18 cellular contexts compared by ENCODE assay signal in the genomic region with DNA sequence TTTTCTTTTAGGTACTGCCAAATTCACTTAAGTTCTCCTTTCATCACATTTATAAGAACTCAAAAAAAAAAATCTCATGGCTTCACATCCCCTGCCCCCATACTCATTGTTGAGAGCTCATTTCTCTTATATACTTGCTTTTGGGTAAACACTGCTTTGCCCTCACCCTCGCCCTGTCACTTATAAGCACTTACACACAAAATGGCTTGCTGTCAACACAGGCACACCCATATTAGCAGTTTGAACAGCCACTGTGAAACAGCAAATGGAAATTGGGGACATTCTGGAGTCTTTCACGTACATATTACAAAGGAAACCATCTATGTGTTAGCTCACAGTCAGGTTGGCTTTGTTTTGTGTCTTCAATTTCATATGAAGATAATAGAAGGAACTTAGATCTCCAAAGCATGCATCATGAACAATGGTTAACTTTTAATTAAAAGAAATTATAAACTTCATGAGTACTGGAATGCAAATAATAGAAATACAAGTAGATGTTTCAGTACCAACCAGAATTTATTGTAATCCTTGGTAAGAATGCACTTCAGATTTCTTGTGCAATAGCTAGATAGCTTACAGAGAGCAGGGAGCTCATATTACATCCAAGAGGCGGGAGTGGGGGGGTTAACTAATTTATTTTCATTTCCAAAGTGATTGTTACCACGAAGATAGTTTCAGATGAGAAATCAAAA.
DNase-seq lines count a peak whose midpoint lies in the region; ATAC-seq and TF ChIP-seq lines count a peak whose summit lies in the region.
"Had no signal": no experiment of that assay in that cellular context is flagged by ENCODE, and none has a peak within 500 bp of the region (broad histone marks: within the 10 kb centered on the region; RNA-seq: fewer than 3 reads in every experiment).

No MANE protein-coding gene starts in this region.

- no peaks in the 10 kb centered on the region for H3K4me1 Mint-ChIP-seq in activated T-helper 1 cell treated with anti-CD3 and anti-CD28 coated beads, Interleukin-12 subunit alpha, Interleukin-12 subunit beta, Interleukin-2, Interleukin-4 antibody, amounts not matched to agents 30 ng/mL and 10 ng/mL and 1 ng/mL, durations not matched to agents 14 hours and 24 hours and 36 hours (ENCODE audit: low read depth)
- H3K4me1 Mint-ChIP-seq: B cell; CD4-positive, alpha-beta memory T cell had no signal

- CTCF ChIA-PET in HEK293 (lab: Yijun Ruan, JAX): interaction anchor here (1.2 kb wide), 1 partner anchor 10 kb away, joined by 3 read pairs; no protein-coding TSS in a partner anchor

- no peaks in the 10 kb centered on the region for H3K27me3 ChIP-seq in thyroid gland

- TF ChIP-seq CTCF in HEK293 (tag by site-specific recombination; IDR thresholded peaks at IDR 0.05) (no peak), thyroid gland (IDR thresholded peaks at IDR 0.05) (no peak)

- H3K27me3 Mint-ChIP-seq in activated T-helper 1 cell treated with anti-CD3 and anti-CD28 coated beads, Interleukin-12 subunit alpha, Interleukin-12 subunit beta, Interleukin-2, Interleukin-4 antibody, amounts not matched to agents 30 ng/mL and 10 ng/mL and 1 ng/mL, durations not matched to agents 14 hours and 24 hours and 36 hours (ENCODE audit: insufficient read depth): no peaks in the 10 kb centered on the region
- H3K27me3 Mint-ChIP-seq: B cell; CD4-positive, alpha-beta memory T cell had no signal

- ATAC-seq in GM21723 (IDR thresholded peaks at IDR 0.05; ENCODE audit: unreplicated experiment): no peak
- ATAC-seq in HG03520 (IDR thresholded peaks at IDR 0.05; ENCODE audit: unreplicated experiment): no peak

- H3K9me3 Mint-ChIP-seq in activated T-helper 1 cell treated with anti-CD3 and anti-CD28 coated beads, Interleukin-12 subunit alpha, Interleukin-12 subunit beta, Interleukin-2, Interleukin-4 antibody, amounts not matched to agents 30 ng/mL and 10 ng/mL and 1 ng/mL, durations not matched to agents 14 hours and 24 hours and 36 hours: peaks cover 4% of the 10 kb centered on the region

- POLR2A ChIA-PET in HEK293 (lab: Yijun Ruan, JAX): interaction anchor here (1.1 kb wide), 1 partner anchor 318 kb away, joined by 3 read pairs; no protein-coding TSS in a partner anchor

- intact Hi-C loops in thyroid gland (cut with DNase I): no loop called here
- intact Hi-C loops in activated T-helper 1 cell treated with anti-CD3 and anti-CD28 coated beads, Interleukin-12 subunit alpha, Interleukin-12 subunit beta, Interleukin-2, Interleukin-4 antibody, amounts not matched to agents 30 ng/mL and 10 ng/mL and 1 ng/mL, durations not matched to agents 14 hours and 24 hours and 36 hours (cut with micrococcal nuclease): no loop called here

- TF ChIP-seq POLR2A in thyroid gland (IDR thresholded peaks at IDR 0.05): no peak

- H3K27ac ChIP-seq in HEK293 (ENCODE audit: extremely low read depth, low read depth, low read length) (no peak overlapping the region), thyroid gland (peak overlapping the region in 2 of 3 donors; percentile 30 to 38)

- no peak overlapping the region for H3K27ac Mint-ChIP-seq in activated T-helper 1 cell treated with anti-CD3 and anti-CD28 coated beads, Interleukin-12 subunit alpha, Interleukin-12 subunit beta, Interleukin-2, Interleukin-4 antibody, amounts not matched to agents 30 ng/mL and 10 ng/mL and 1 ng/mL, durations not matched to agents 14 hours and 24 hours and 36 hours
- H3K27ac Mint-ChIP-seq: B cell; CD4-positive, alpha-beta memory T cell had no signal

- H3K36me3 ChIP-seq in HEK293 (ENCODE audit: control insufficient read depth in 2 of 2, insufficient read depth in 1 of 2, low read length in 2 of 2) (no peaks in the 10 kb centered on the region), thyroid gland (no peaks in the 10 kb centered on the region)

- peak; percentile 38 for DNase-seq in amniotic epithelial cell (ENCODE audit: low read depth)
- peak; percentile 31 for DNase-seq in left kidney (ENCODE audit: low read depth, low spot score)
- DNase-seq in thyroid gland: peak in 1 of 2 donors; percentile 9
- no peak for DNase-seq in activated T-helper 1 cell treated with anti-CD3 and anti-CD28 coated beads, Interleukin-12 subunit alpha, Interleukin-12 subunit beta, Interleukin-2, Interleukin-4 antibody, amounts not matched to agents 30 ng/mL and 10 ng/mL and 1 ng/mL, durations not matched to agents 14 hours and 24 hours and 36 hours (ENCODE audit: low spot score)
- DNase-seq: Calu3; CD4-positive, alpha-beta memory T cell; DMS53; HCEC 1CT; KBM-7; NCI-H1417 treated with DMSO at 0.1 percent for 48 hours; NCI-H1930; NCI-H2171 treated with DMSO at 0.1 percent for 48 hours; NCI-H510A; NCI-H774 had no signal

- H3K4me3 Mint-ChIP-seq in activated T-helper 1 cell treated with anti-CD3 and anti-CD28 coated beads, Interleukin-12 subunit alpha, Interleukin-12 subunit beta, Interleukin-2, Interleukin-4 antibody, amounts not matched to agents 30 ng/mL and 10 ng/mL and 1 ng/mL, durations not matched to agents 14 hours and 24 hours and 36 hours: no peak overlapping the region
- H3K4me3 Mint-ChIP-seq: B cell had no signal

- H3K36me3 Mint-ChIP-seq in activated T-helper 1 cell treated with anti-CD3 and anti-CD28 coated beads, Interleukin-12 subunit alpha, Interleukin-12 subunit beta, Interleukin-2, Interleukin-4 antibody, amounts not matched to agents 30 ng/mL and 10 ng/mL and 1 ng/mL, durations not matched to agents 14 hours and 24 hours and 36 hours (ENCODE audit: low read depth): no peaks in the 10 kb centered on the region
- H3K36me3 Mint-ChIP-seq: CD4-positive, alpha-beta memory T cell had no signal

- WGBS in thyroid gland, 2 donors: 31 to 34% methylated on average over 4 of the region's 4 CpGs

- H3K9me3 ChIP-seq in HEK293 (ENCODE audit: control insufficient read depth, insufficient read depth, low read depth, low read length) (no peaks in the 10 kb centered on the region), thyroid gland (no peaks in the 10 kb centered on the region)

- H3K4me3 ChIP-seq in HEK293 (ENCODE audit: low read depth, low read length): no peak overlapping the region
- H3K4me3 ChIP-seq in thyroid gland (replicated peaks in 1 of 3): no peak overlapping the region

- H3K4me1 ChIP-seq in HEK293 (ENCODE audit: control insufficient read depth, insufficient read depth, low read length): peaks cover 4% of the 10 kb centered on the region; the same call in 1 of the 2 replicates
- H3K4me1 ChIP-seq in thyroid gland: peaks cover 7 to 14% of the 10 kb centered on the region in 2 donors

TF ChIP-seq in HEK293, 187 proteins besides CTCF, POLR2A, EP300 and RAD21:
- no peak for TF ChIP-seq ZNF830 (tag by site-specific recombination; IDR thresholded peaks at IDR 0.05; ENCODE audit: low read depth)
- TF ChIP-seq SETDB1 (IDR thresholded peaks at IDR 0.05; ENCODE audit: insufficient read length, low read length): no peak
- TF ChIP-seq ZIC2 (tag by site-specific recombination; IDR thresholded peaks at IDR 0.05): no peak
- TF ChIP-seq ZNF561 (tag by site-specific recombination; IDR thresholded peaks at IDR 0.05; ENCODE audit: borderline replicate concordance): peak; percentile 35; the same call in 1 of the 2 replicates
- TF ChIP-seq ZNF571 (tag by site-specific recombination; IDR thresholded peaks at IDR 0.05): no peak
- TF ChIP-seq, protein P1, sequence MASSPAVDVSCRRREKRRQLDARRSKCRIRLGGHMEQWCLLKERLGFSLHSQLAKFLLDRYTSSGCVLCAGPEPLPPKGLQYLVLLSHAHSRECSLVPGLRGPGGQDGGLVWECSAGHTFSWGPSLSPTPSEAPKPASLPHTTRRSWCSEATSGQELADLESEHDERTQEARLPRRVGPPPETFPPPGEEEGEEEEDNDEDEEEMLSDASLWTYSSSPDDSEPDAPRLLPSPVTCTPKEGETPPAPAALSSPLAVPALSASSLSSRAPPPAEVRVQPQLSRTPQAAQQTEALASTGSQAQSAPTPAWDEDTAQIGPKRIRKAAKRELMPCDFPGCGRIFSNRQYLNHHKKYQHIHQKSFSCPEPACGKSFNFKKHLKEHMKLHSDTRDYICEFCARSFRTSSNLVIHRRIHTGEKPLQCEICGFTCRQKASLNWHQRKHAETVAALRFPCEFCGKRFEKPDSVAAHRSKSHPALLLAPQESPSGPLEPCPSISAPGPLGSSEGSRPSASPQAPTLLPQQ (tag by site-specific recombination; IDR thresholded peaks at IDR 0.05): no peak
- no peak for TF ChIP-seq ZNF37A (tag by site-specific recombination; IDR thresholded peaks at IDR 0.05)
- TF ChIP-seq GLIS1 (tag by site-specific recombination; IDR thresholded peaks at IDR 0.05): no peak
- no peak for TF ChIP-seq ZSCAN23 (tag by site-specific recombination; IDR thresholded peaks at IDR 0.05)
